ENCODE assay signal across 29 cellular contexts in genomic region chr9:70374962-70375618, GRCh38. TPM values are rescaled to one million over a fixed set of nuclear protein-coding genes. Genes with fewer than 3 reads are reported as not detected.
DNase-seq lines count a peak whose midpoint lies in the region; ATAC-seq and TF ChIP-seq lines count a peak whose summit lies in the region.
"Had no signal": no experiment of that assay in that cellular context is flagged by ENCODE, and none has a peak within 500 bp of the region (broad histone marks: within the 10 kb centered on the region; RNA-seq: fewer than 3 reads in every experiment).

No MANE protein-coding gene starts in this region.

- no peaks in the 10 kb centered on the region for H3K27me3 Mint-ChIP-seq in activated T-helper 2 cell treated with anti-CD3 and anti-CD28 coated beads, Interferon-gamma antibody, Interleukin-2, Interleukin-4, amounts not matched to agents 10 μg/mL and 5 μg/mL and 100 μg/mL, durations not matched to agents 14 hours and 24 hours and 36 hours (ENCODE audit: low read depth)
- H3K27me3 Mint-ChIP-seq: activated CD4-positive, alpha-beta memory T cell treated with anti-CD3 and anti-CD28 coated beads, Interleukin-2, amount 10 ng/mL, durations not matched to agents 7 days and 5 days had no signal

- no peak overlapping the region for H3K4me2 ChIP-seq in GM23248 (ENCODE audit: unreplicated experiment)

- H3F3A ChIP-seq in GM23248 (ENCODE audit: insufficient read depth): no peaks in the 10 kb centered on the region

- in situ Hi-C loops in GM23248 (cut with MboI): no loop called here

- 91 to 92% methylated on average over 17 of the region's 17 CpGs for WGBS in GM23248 (ENCODE audit: low coverage in 1 of 2, low lambda C conversion rate in 2 of 2, missing lambda C conversion rate in 2 of 2), 2 experiments
- 73 to 77% methylated on average over 17 of the region's 17 CpGs for WGBS in lung, 2 donors

- no peaks in the 10 kb centered on the region for H3K9me2 ChIP-seq in GM23248 (ENCODE audit: insufficient read depth)

- H3K9me3 ChIP-seq in GM23248 (ENCODE audit: low read depth) (no peaks in the 10 kb centered on the region), lung (ENCODE audit: control insufficient read depth in 2 of 2, insufficient read depth in 1 of 2, low read length in 1 of 2) (no peaks in the 10 kb centered on the region)
- H3K9me3 ChIP-seq: adrenal gland, thoracic aorta had no signal

- H4K20me1 ChIP-seq in GM23248 (ENCODE audit: insufficient read depth): no peaks in the 10 kb centered on the region

- H2AFZ ChIP-seq in GM23248: 0 out of 2 replicates have a peak overlapping the region, but pooled peaks have one; percentile 7

- H3K79me2 ChIP-seq in GM23248 (ENCODE audit: insufficient read depth): no peaks in the 10 kb centered on the region

- H3K4me1 Mint-ChIP-seq in activated T-helper 2 cell treated with anti-CD3 and anti-CD28 coated beads, Interferon-gamma antibody, Interleukin-2, Interleukin-4, amounts not matched to agents 10 μg/mL and 5 μg/mL and 100 μg/mL, durations not matched to agents 14 hours and 24 hours and 36 hours (ENCODE audit: low read depth): peaks cover 3% of the 10 kb centered on the region
- H3K4me1 Mint-ChIP-seq: activated CD4-positive, alpha-beta memory T cell treated with anti-CD3 and anti-CD28 coated beads, Interleukin-2, amount 10 ng/mL, durations not matched to agents 7 days and 5 days had no signal

- H3K36me3 Mint-ChIP-seq in activated T-helper 2 cell treated with anti-CD3 and anti-CD28 coated beads, Interferon-gamma antibody, Interleukin-2, Interleukin-4, amounts not matched to agents 10 μg/mL and 5 μg/mL and 100 μg/mL, durations not matched to agents 14 hours and 24 hours and 36 hours (ENCODE audit: low read depth): no peaks in the 10 kb centered on the region
- H3K36me3 Mint-ChIP-seq: naive thymus-derived CD8-positive, alpha-beta T cell had no signal

- peak; percentile 56 for ATAC-seq in lung (ENCODE audit: insufficient read depth, low FRiP score)
- ATAC-seq: left colon; naive thymus-derived CD8-positive, alpha-beta T cell; PC-3 had no signal

- H3K27ac ChIP-seq in GM23248: no peak overlapping the region
- H3K27ac ChIP-seq in lung (ENCODE audit: low read depth in 1 of 2, low read length in 1 of 2): no peak overlapping the region
- H3K27ac ChIP-seq: thoracic aorta had no signal

- no peaks in the 10 kb centered on the region for H3K36me3 ChIP-seq in GM23248 (ENCODE audit: low read depth)
- no peaks in the 10 kb centered on the region for H3K36me3 ChIP-seq in lung (ENCODE audit: control insufficient read depth in 2 of 2, insufficient read depth in 2 of 2, low read length in 2 of 2)
- H3K36me3 ChIP-seq: adrenal gland, thoracic aorta had no signal

- TF ChIP-seq CTCF in lung (IDR thresholded peaks at IDR 0.05; ENCODE audit: control extremely low read depth, extremely low read depth): no peak

- intact Hi-C loops in posterior vena cava (cut with DNase I): no loop called here
- intact Hi-C loops in activated T-helper 2 cell treated with anti-CD3 and anti-CD28 coated beads, Interferon-gamma antibody, Interleukin-2, Interleukin-4, amounts not matched to agents 10 μg/mL and 5 μg/mL and 100 μg/mL, durations not matched to agents 14 hours and 24 hours and 36 hours (cut with micrococcal nuclease): no loop called here

- H3K9ac ChIP-seq in GM23248: no peak overlapping the region

- no peak overlapping the region for H3K27ac Mint-ChIP-seq in activated T-helper 2 cell treated with anti-CD3 and anti-CD28 coated beads, Interferon-gamma antibody, Interleukin-2, Interleukin-4, amounts not matched to agents 10 μg/mL and 5 μg/mL and 100 μg/mL, durations not matched to agents 14 hours and 24 hours and 36 hours
- H3K27ac Mint-ChIP-seq: activated CD4-positive, alpha-beta memory T cell treated with anti-CD3 and anti-CD28 coated beads, Interleukin-2, amount 10 ng/mL, durations not matched to agents 7 days and 5 days; activated naive CD4-positive, alpha-beta T cell treated with anti-CD3 and anti-CD28 coated beads for 36 hours had no signal

- DNase-seq in GM23248 (no peak), NCI-H2227 (lab: John Stamatoyannopoulos, UW; ENCODE audit: unreplicated experiment) (peak; percentile 19), lung (ENCODE audit: low spot score) (peak; percentile 31), superior temporal gyrus (ENCODE audit: extremely low spot score) (peak; percentile 16), NCI-H524 (lab: John Stamatoyannopoulos, UW) (no peak), SIG-M5 treated with dmso at 0.1 percent for 504 hours (lab: John Stamatoyannopoulos, UW; ENCODE audit: unreplicated experiment) (no peak), posterior vena cava (ENCODE audit: low spot score) (no peak)
- no peak for DNase-seq in activated T-helper 2 cell treated with anti-CD3 and anti-CD28 coated beads, Interferon-gamma antibody, Interleukin-2, Interleukin-4, amounts not matched to agents 10 μg/mL and 5 μg/mL and 100 μg/mL, durations not matched to agents 14 hours and 24 hours and 36 hours (ENCODE audit: low spot score)
- DNase-seq: activated CD4-positive, alpha-beta memory T cell treated with anti-CD3 and anti-CD28 coated beads, Interleukin-2, amount 10 ng/mL, durations not matched to agents 7 days and 5 days; activated CD4-positive, CD25-positive, alpha-beta regulatory T cell treated with anti-CD3 and anti-CD28 coated beads, Interleukin-2, amount 50 U/mL, for 72 hours; activated CD8-positive, alpha-beta memory T cell treated with anti-CD3 and anti-CD28 coated beads, Interleukin-2, amount 50 U/mL, for 48 hours; activated naive CD4-positive, alpha-beta T cell treated with anti-CD3 and anti-CD28 coated beads for 36 hours; adrenal gland; central memory CD4-positive, alpha-beta T cell; DMS153; erythroblast; HCEC 1CT; Kasumi-1; left colon; midbrain; naive thymus-derived CD8-positive, alpha-beta T cell; NCI-H1436; NCI-H2107; NCI-H526; PC-3; small intestine; stimulated activated naive CD4-positive, alpha-beta T cell had no signal

- H3K27me3 ChIP-seq in GM23248 (replicated peaks; ENCODE audit: insufficient read depth) (no peaks in the 10 kb centered on the region), lung (ENCODE audit: control insufficient read depth, insufficient read depth) (no peaks in the 10 kb centered on the region)
- H3K27me3 ChIP-seq: adrenal gland had no signal

- no peak overlapping the region for H3K4me3 Mint-ChIP-seq in activated T-helper 2 cell treated with anti-CD3 and anti-CD28 coated beads, Interferon-gamma antibody, Interleukin-2, Interleukin-4, amounts not matched to agents 10 μg/mL and 5 μg/mL and 100 μg/mL, durations not matched to agents 14 hours and 24 hours and 36 hours (ENCODE audit: low read depth)
- H3K4me3 Mint-ChIP-seq: activated CD4-positive, alpha-beta memory T cell treated with anti-CD3 and anti-CD28 coated beads, Interleukin-2, amount 10 ng/mL, durations not matched to agents 7 days and 5 days; activated naive CD4-positive, alpha-beta T cell treated with anti-CD3 and anti-CD28 coated beads for 36 hours; activated T-helper 1 cell treated with anti-CD3 and anti-CD28 coated beads, Interleukin-12 subunit alpha, Interleukin-12 subunit beta, Interleukin-2, Interleukin-4 antibody, amounts not matched to agents 30 ng/mL and 10 ng/mL and 1 ng/mL, durations not matched to agents 14 hours and 24 hours and 36 hours; naive thymus-derived CD8-positive, alpha-beta T cell had no signal

- H3K4me3 ChIP-seq in GM23248 (no peak overlapping the region), lung (no peak overlapping the region)
- H3K4me3 ChIP-seq: adrenal gland, thoracic aorta had no signal

- H3K4me1 ChIP-seq in GM23248 (ENCODE audit: insufficient read depth): no peaks in the 10 kb centered on the region
- H3K4me1 ChIP-seq in lung (ENCODE audit: control insufficient read depth in 2 of 2, insufficient read depth in 2 of 2, low read length in 2 of 2): peaks cover 2 to 5% of the 10 kb centered on the region in 2 donors

- no peaks in the 10 kb centered on the region for H3K9me3 Mint-ChIP-seq in activated T-helper 2 cell treated with anti-CD3 and anti-CD28 coated beads, Interferon-gamma antibody, Interleukin-2, Interleukin-4, amounts not matched to agents 10 μg/mL and 5 μg/mL and 100 μg/mL, durations not matched to agents 14 hours and 24 hours and 36 hours
- H3K9me3 Mint-ChIP-seq: activated CD4-positive, alpha-beta memory T cell treated with anti-CD3 and anti-CD28 coated beads, Interleukin-2, amount 10 ng/mL, durations not matched to agents 7 days and 5 days; activated naive CD4-positive, alpha-beta T cell treated with anti-CD3 and anti-CD28 coated beads for 36 hours; activated T-helper 1 cell treated with anti-CD3 and anti-CD28 coated beads, Interleukin-12 subunit alpha, Interleukin-12 subunit beta, Interleukin-2, Interleukin-4 antibody, amounts not matched to agents 30 ng/mL and 10 ng/mL and 1 ng/mL, durations not matched to agents 14 hours and 24 hours and 36 hours; naive thymus-derived CD8-positive, alpha-beta T cell had no signal

RNA-seq across cellular contexts. Expression of gene KLF9, which starts 39.4 kb away (rescaled TPM):
- total RNA-seq in GM23248 (2014; rRNA removed; shearing (Covaris generic)): 14.3 and 14.5 TPM in 2 replicates
- polyA plus RNA-seq in GM23248 (2016; fragmentation: Nextera tagmentation; extraction: Ambion mirVana) (2.5 and 2.6 TPM in 2 replicates), lung (10 to 100 TPM; 16.0 to 49.8 TPM)
- total RNA-seq in lung (10 to 100 TPM; 34.8 to 61.5 TPM), posterior vena cava (100 to 1,000 TPM in 1 of 2 donors, 10 to 100 TPM in 1; 87.1 to 104 TPM)
- total RNA-seq in activated T-helper 2 cell treated with anti-CD3 and anti-CD28 coated beads, Interferon-gamma antibody, Interleukin-2, Interleukin-4, amounts not matched to agents 10 μg/mL and 5 μg/mL and 100 μg/mL, durations not matched to agents 14 hours and 24 hours and 36 hours: 13.5 and 13.7 TPM in 2 replicates

Comparison
In these comparisons a context has a peak if more than half of its experiments do, and no peak if none do; other contexts are left out.
1. DNase-seq: peak in NCI-H2227 (single experiment), lung (single experiment) and superior temporal gyrus (single experiment); none in GM23248 (single experiment), NCI-H524 (0 of 2), SIG-M5 treated with dmso at 0.1 percent for 504 hours (single experiment), posterior vena cava (single experiment) and activated T-helper 2 cell treated with anti-CD3 and anti-CD28 coated beads, Interferon-gamma antibody, Interleukin-2, Interleukin-4, amounts not matched to agents 10 μg/mL and 5 μg/mL and 100 μg/mL, durations not matched to agents 14 hours and 24 hours and 36 hours (single experiment).